Comparison of ENCODE assay signal across 8 cellular contexts in the genomic region with DNA sequence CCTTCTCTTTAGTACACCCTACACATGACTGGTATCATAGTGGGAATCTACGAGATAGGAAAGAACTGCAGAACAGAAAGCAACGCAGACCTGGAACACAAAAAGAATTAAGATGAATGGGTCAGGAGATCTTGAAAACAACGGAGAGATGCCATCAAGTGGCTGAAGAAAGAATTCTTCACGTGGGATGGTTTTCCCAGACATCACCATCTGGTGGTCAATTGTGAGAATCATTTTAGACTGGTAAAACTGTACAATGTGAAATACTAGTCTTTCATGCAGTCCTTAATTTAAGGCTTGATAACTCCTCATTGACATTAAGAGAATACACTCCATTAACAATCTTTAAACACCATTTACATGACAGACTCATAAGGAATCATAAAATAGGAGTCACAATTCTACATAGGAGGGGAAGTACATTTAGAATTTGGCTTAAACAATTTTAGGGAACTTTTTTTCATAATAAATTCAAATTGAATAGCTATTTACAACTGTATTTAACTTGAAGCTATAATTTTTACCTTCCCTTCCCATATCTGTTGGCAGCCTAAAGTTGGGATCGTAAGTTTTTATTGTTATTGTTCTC.
DNase-seq lines count a peak whose midpoint lies in the region; ATAC-seq and TF ChIP-seq lines count a peak whose summit lies in the region.

No MANE protein-coding gene starts in this region.

- no peak overlapping the region for H3K4me3 ChIP-seq in skeletal muscle cell (ENCODE audit: low read depth, low read length)

- POLR2A ChIA-PET in activated CD4-positive, alpha-beta T cell treated with anti-CD3 and anti-CD28 coated beads, Interleukin-2, amount 10 ng/mL, durations not matched to agents 7 days and 5 days (lab: Charles Lee), result no interaction called here
- POLR2A ChIA-PET in WTC11 (lab: Charles Lee), result no interaction called here

- H3K27me3 Mint-ChIP-seq in activated CD4-positive, alpha-beta T cell treated with anti-CD3 and anti-CD28 coated beads, Interleukin-2, amount 10 ng/mL, durations not matched to agents 7 days and 5 days, result peaks cover 9% of the 10 kb centered on the region
- H3K27me3 Mint-ChIP-seq in HFFc6 (ENCODE audit: insufficient read depth), result peaks cover 9% of the 10 kb centered on the region; the same call in 1 of the 2 replicates
- no peaks in the 10 kb centered on the region for H3K27me3 Mint-ChIP-seq in WTC11 (ENCODE audit: low read depth)

- peak; percentile 10 for DNase-seq in activated CD4-positive, alpha-beta T cell treated with anti-CD3 and anti-CD28 coated beads, Interleukin-2, amount 10 ng/mL, durations not matched to agents 7 days and 5 days
- DNase-seq in activated CD4-positive, alpha-beta T cell treated with anti-CD3 and anti-CD28 coated beads for 1 hour, result no peak
- DNase-seq in HFFc6 (peak; percentile 74), NCI-H1417 treated with DMSO at 0.1 percent for 48 hours (lab: John Stamatoyannopoulos, UW) (peak; percentile 71), WTC11 (ENCODE audit: low spot score) (no peak), left ventricle myocardium superior (no peak), skeletal muscle cell (ENCODE audit: low read depth) (peak; percentile 27)
- no peak for DNase-seq in activated effector memory CD4-positive, alpha-beta T cell treated with anti-CD3 and anti-CD28 coated beads, Interleukin-2, amount 50 U/mL, for 16 hours

- no peak overlapping the region for H3K27ac Mint-ChIP-seq in activated CD4-positive, alpha-beta T cell treated with anti-CD3 and anti-CD28 coated beads, Interleukin-2, amount 10 ng/mL, durations not matched to agents 7 days and 5 days
- H3K27ac Mint-ChIP-seq in HFFc6 (no peak overlapping the region), WTC11 (peak overlapping the region; percentile 71; the same call in 1 of the 2 replicates)

- no peak overlapping the region for H3K4me3 Mint-ChIP-seq in activated CD4-positive, alpha-beta T cell treated with anti-CD3 and anti-CD28 coated beads, Interleukin-2, amount 10 ng/mL, durations not matched to agents 7 days and 5 days
- H3K4me3 Mint-ChIP-seq in HFFc6 (peak overlapping the region; percentile 45), WTC11 (peak overlapping the region; percentile 27; the same call in 1 of the 2 replicates)

- peak; percentile 92 for TF ChIP-seq CTCF in HFFc6 (IDR thresholded peaks at IDR 0.05)
- no peak; the same call in 1 of the 2 replicates for TF ChIP-seq CTCF in WTC11 (IDR thresholded peaks at IDR 0.05)

- CTCF ChIA-PET in activated CD4-positive, alpha-beta T cell treated with anti-CD3 and anti-CD28 coated beads, Interleukin-2, amount 10 ng/mL, durations not matched to agents 7 days and 5 days (lab: Charles Lee), result no interaction called here
- CTCF ChIA-PET in WTC11 (lab: Charles Lee), result interaction anchor here (0.9 to 1.3 kb wide), 1 partner anchor 610 kb away, joined by 7 to 11 read pairs; no protein-coding TSS in a partner anchor

- no peaks in the 10 kb centered on the region for H3K9me3 Mint-ChIP-seq in activated CD4-positive, alpha-beta T cell treated with anti-CD3 and anti-CD28 coated beads, Interleukin-2, amount 10 ng/mL, durations not matched to agents 7 days and 5 days
- no peaks in the 10 kb centered on the region for H3K9me3 Mint-ChIP-seq in HFFc6
- peaks cover 6% of the 10 kb centered on the region for H3K9me3 Mint-ChIP-seq in WTC11

- ATAC-seq in WTC11 (0 out of 2 replicates have a peak, but pooled peaks have one; percentile 8), left ventricle myocardium superior (peak; percentile 35)

- intact Hi-C loops in left ventricle myocardium superior (cut with micrococcal nuclease), result loop anchor here (5.0 to 10.0 kb wide), 2 partner anchors 325 to 608 kb away; no protein-coding TSS in a partner anchor

- no peaks in the 10 kb centered on the region for H3K36me3 Mint-ChIP-seq in activated CD4-positive, alpha-beta T cell treated with anti-CD3 and anti-CD28 coated beads, Interleukin-2, amount 10 ng/mL, durations not matched to agents 7 days and 5 days (ENCODE audit: low read depth)
- H3K36me3 Mint-ChIP-seq in HFFc6 (ENCODE audit: low read depth) (no peaks in the 10 kb centered on the region), WTC11 (peaks cover 3% of the 10 kb centered on the region; the same call in 1 of the 2 replicates)

- no peaks in the 10 kb centered on the region for H3K4me1 Mint-ChIP-seq in activated CD4-positive, alpha-beta T cell treated with anti-CD3 and anti-CD28 coated beads, Interleukin-2, amount 10 ng/mL, durations not matched to agents 7 days and 5 days
- no peaks in the 10 kb centered on the region for H3K4me1 Mint-ChIP-seq in HFFc6 (ENCODE audit: low read depth)
- H3K4me1 Mint-ChIP-seq in WTC11, result peaks cover 45% of the 10 kb centered on the region

TF ChIP-seq in WTC11, 78 proteins besides CTCF, POLR2A, EP300 and RAD21:
- TF ChIP-seq SMAD4 (CRISPR knock-in tag; IDR thresholded peaks at IDR 0.05), result no peak
- TF ChIP-seq, protein P1, sequence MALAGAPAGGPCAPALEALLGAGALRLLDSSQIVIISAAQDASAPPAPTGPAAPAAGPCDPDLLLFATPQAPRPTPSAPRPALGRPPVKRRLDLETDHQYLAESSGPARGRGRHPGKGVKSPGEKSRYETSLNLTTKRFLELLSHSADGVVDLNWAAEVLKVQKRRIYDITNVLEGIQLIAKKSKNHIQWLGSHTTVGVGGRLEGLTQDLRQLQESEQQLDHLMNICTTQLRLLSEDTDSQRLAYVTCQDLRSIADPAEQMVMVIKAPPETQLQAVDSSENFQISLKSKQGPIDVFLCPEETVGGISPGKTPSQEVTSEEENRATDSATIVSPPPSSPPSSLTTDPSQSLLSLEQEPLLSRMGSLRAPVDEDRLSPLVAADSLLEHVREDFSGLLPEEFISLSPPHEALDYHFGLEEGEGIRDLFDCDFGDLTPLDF (CRISPR knock-in tag; IDR thresholded peaks at IDR 0.05), result no peak
- no peak for TF ChIP-seq GRHL2 (CRISPR knock-in tag; IDR thresholded peaks at IDR 0.05; ENCODE audit: insufficient replicate concordance, severe bottlenecking)
- TF ChIP-seq, protein P2, sequence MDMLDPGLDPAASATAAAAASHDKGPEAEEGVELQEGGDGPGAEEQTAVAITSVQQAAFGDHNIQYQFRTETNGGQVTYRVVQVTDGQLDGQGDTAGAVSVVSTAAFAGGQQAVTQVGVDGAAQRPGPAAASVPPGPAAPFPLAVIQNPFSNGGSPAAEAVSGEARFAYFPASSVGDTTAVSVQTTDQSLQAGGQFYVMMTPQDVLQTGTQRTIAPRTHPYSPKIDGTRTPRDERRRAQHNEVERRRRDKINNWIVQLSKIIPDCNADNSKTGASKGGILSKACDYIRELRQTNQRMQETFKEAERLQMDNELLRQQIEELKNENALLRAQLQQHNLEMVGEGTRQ (CRISPR knock-in tag; IDR thresholded peaks at IDR 0.05), result peak; percentile 36; the same call in 1 of the 2 replicates

Comparison
In these comparisons a context has a peak if more than half of its experiments do, and no peak if none do; other contexts are left out.
1. DNase-seq: peak in activated CD4-positive, alpha-beta T cell treated with anti-CD3 and anti-CD28 coated beads, Interleukin-2, amount 10 ng/mL, durations not matched to agents 7 days and 5 days (single experiment), HFFc6 (single experiment), NCI-H1417 treated with DMSO at 0.1 percent for 48 hours (single experiment) and skeletal muscle cell (single experiment); none in activated CD4-positive, alpha-beta T cell treated with anti-CD3 and anti-CD28 coated beads for 1 hour (single experiment), WTC11 (single experiment), left ventricle myocardium superior (single experiment) and activated effector memory CD4-positive, alpha-beta T cell treated with anti-CD3 and anti-CD28 coated beads, Interleukin-2, amount 50 U/mL, for 16 hours (single experiment).